Comparison of ENCODE assay signal across 8 cellular contexts in the genomic region with DNA sequence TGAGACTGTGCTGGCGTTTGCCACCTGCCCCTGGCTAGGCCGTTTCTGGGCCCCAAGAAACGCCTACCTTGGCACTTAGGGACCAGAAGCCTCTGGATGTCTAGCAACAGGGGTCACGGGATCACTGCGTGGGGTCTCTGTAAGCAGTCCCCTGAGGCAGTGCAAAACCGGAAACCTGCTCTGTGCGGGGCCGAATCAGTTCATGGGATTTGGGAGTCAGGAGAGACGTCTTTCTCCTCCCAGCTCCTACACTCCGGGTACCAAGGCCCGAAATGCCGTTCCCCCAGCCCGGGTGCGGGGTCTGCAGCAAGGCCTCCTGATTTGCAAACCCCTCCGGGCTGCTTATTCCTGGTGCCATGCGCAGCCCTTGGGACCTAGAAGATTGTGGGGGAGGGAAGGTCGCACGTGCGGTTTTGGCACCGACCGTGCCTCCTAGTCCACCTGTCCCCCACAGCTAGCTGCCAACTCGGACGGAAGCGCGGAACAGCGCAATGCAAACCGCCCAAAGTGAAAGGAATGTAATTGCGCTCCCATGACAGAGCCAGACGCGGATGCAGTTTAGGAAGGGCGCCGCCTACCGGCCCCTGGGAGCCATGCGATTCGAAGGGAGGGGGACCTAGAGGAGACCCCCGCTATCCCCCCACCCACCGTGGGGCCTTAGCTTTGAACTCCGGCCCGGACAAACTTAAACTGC. TPM values are rescaled to one million over a fixed set of nuclear protein-coding genes. Genes with fewer than 3 reads are reported as not detected.
DNase-seq lines count a peak whose midpoint lies in the region; ATAC-seq, FAIRE-seq and TF ChIP-seq lines count a peak whose summit lies in the region.

No MANE protein-coding gene starts in this region.

- H3K9ac ChIP-seq in GM12878 (ENCODE audit: control insufficient read depth, insufficient read depth, low read length) (no peak overlapping the region), kidney (ENCODE audit: low read length in 2 of 2) (no peak overlapping the region)

- H3K36me3 ChIP-seq in GM12878 (ENCODE audit: control insufficient read depth in 2 of 2, insufficient read depth in 2 of 2, low read length in 1 of 2), result no peaks in the 10 kb centered on the region
- no peaks in the 10 kb centered on the region for H3K36me3 ChIP-seq in kidney (ENCODE audit: control insufficient read depth in 1 of 2, insufficient read depth in 2 of 2, low read length in 2 of 2)
- H3K36me3 ChIP-seq in thymus (ENCODE audit: control insufficient read depth, insufficient read depth), result no peaks in the 10 kb centered on the region

- peak in 2 of 3 experiments; percentile 8 to 22; a peak in 1 of 6 replicates for TF ChIP-seq CTCF in GM12878 (IDR thresholded peaks at IDR 0.05 in 2 of 3, conservative IDR thresholded peaks at IDR 0.05 in 1 of 3; ENCODE audit: control insufficient read depth in 2 of 3, extremely low read depth in 1 of 3, insufficient read depth in 1 of 3, low read depth in 3 of 3, low read length in 3 of 3)
- peak; percentile 6 for TF ChIP-seq CTCF in kidney (IDR thresholded peaks at IDR 0.05; ENCODE audit: borderline replicate concordance, extremely low read depth, insufficient read depth)

- peaks cover 9 to 35% of the 10 kb centered on the region in 2 experiments for H3K27me3 ChIP-seq in GM12878 (replicated peaks in 1 of 2; ENCODE audit: control insufficient read depth in 2 of 2, insufficient read depth in 2 of 2, low read length in 1 of 2)
- H3K27me3 ChIP-seq in thymus (ENCODE audit: control insufficient read depth, insufficient read depth), result peaks cover 89% of the 10 kb centered on the region

- no peak for TF ChIP-seq POLR2A in GM12878 (IDR thresholded peaks at IDR 0.05; ENCODE audit: low read depth, low read length)

- intact Hi-C loops in GM12878 (cut with micrococcal nuclease; ENCODE audit: unreplicated experiment), result no loop called here
- intact Hi-C loops in kidney (cut with DNase I), result no loop called here

- no peak for TF ChIP-seq EP300 in GM12878 (IDR thresholded peaks at IDR 0.05; ENCODE audit: borderline replicate concordance in 1 of 2, control insufficient read depth in 1 of 2, low read depth in 2 of 2, low read length in 2 of 2)

- H3K4me1 ChIP-seq in GM12878 (ENCODE audit: control insufficient read depth, insufficient read depth, low read length), result no peaks in the 10 kb centered on the region
- peaks cover 0 to 3% of the 10 kb centered on the region in 2 donors for H3K4me1 ChIP-seq in kidney (ENCODE audit: control insufficient read depth in 1 of 2, insufficient read depth in 1 of 2, low read depth in 1 of 2, low read length in 2 of 2)
- peaks cover 20% of the 10 kb centered on the region for H3K4me1 ChIP-seq in thymus (ENCODE audit: control insufficient read depth, insufficient read depth, low read length)

- TF ChIP-seq RAD21 in GM12878 (IDR thresholded peaks at IDR 0.05; ENCODE audit: insufficient read depth, low read depth, low read length), result no peak

- CTCF ChIA-PET in GM12878 (lab: Yijun Ruan, JAX), result no interaction called here

- no peak for FAIRE-seq in GM12878 (lab: Jason Lieb, UNC)
- FAIRE-seq in kidney (lab: Jason Lieb, UNC), result no peak

- SMC1A ChIA-PET in GM12878 (lab: Charles Lee; ENCODE audit: uncharacterized antibody, unreplicated experiment), result no interaction called here

- BruUV-seq in GM12878 (replicated peaks; lab: Mats Ljungman, UMichigan), result no TSS peak

- ATAC-seq in GM12878, result no peak

- H3K9me3 ChIP-seq in GM12878 (replicated peaks; ENCODE audit: control insufficient read depth, insufficient read depth, low read length) (peaks cover 3% of the 10 kb centered on the region; the same call in 2 of the 3 replicates), kidney (ENCODE audit: control insufficient read depth in 1 of 2, low read length in 2 of 2) (no peaks in the 10 kb centered on the region), thymus (ENCODE audit: control insufficient read depth) (no peaks in the 10 kb centered on the region)

- POLR2A ChIA-PET in GM12878 (lab: Charles Lee), result no interaction called here

- WGBS in GM12878 (ENCODE audit: insufficient coverage, insufficient replicate concordance, low lambda C conversion rate, missing lambda C conversion rate), result 17% methylated on average over 38 of the region's 39 CpGs
- 1% methylated on average over 39 of the region's 39 CpGs for WGBS in thymus

- DNase-seq in activated effector memory CD4-positive, alpha-beta T cell treated with anti-CD3 and anti-CD28 coated beads, Interleukin-2, amount 50 U/mL, for 16 hours, result peak; percentile 62
- no peak for DNase-seq in activated effector memory CD4-positive, alpha-beta T cell treated with Interleukin-2 at 50 U/mL for 16 hours
- DNase-seq in GM12878 (ENCODE audit: low read depth, low spot score), result no peak
- DNase-seq in kidney, result peak; percentile 85
- DNase-seq in NCI-H146 treated with DMSO at 0.1 percent for 48 hours (lab: John Stamatoyannopoulos, UW; ENCODE audit: unreplicated experiment), result no peak
- DNase-seq in kidney glomerular epithelial cell (lab: John Stamatoyannopoulos, UW), result no peak
- DNase-seq in NCI-H510A (lab: John Stamatoyannopoulos, UW), result no peak

- H3K79me2 ChIP-seq in GM12878 (ENCODE audit: control insufficient read depth, insufficient read depth, low read length), result no peaks in the 10 kb centered on the region

- H3K4me3 ChIP-seq in GM12878 (no peak overlapping the region), kidney (ENCODE audit: low read length in 2 of 2) (peak overlapping the region in 1 of 2 donors; percentile 25), thymus (ENCODE audit: low read length) (peak overlapping the region; percentile 34)

- RAD21 ChIA-PET in GM12878 (lab: Charles Lee; ENCODE audit: unreplicated experiment), result no interaction called here

- no peak overlapping the region for H2AFZ ChIP-seq in GM12878 (ENCODE audit: control insufficient read depth, low read depth, low read length)

- H3K27ac ChIP-seq in GM12878 (ENCODE audit: control insufficient read depth, insufficient read depth), result no peak overlapping the region
- no peak overlapping the region for H3K27ac ChIP-seq in kidney (ENCODE audit: low read depth in 2 of 2, low read length in 2 of 2)
- H3K27ac ChIP-seq in thymus (ENCODE audit: low read depth), result no peak overlapping the region

- in situ Hi-C loops in GM12878 (cut with MboI), result no loop called here

- H4K20me1 ChIP-seq in GM12878 (ENCODE audit: control insufficient read depth, insufficient read depth), result no peaks in the 10 kb centered on the region

- H3K4me2 ChIP-seq in GM12878 (ENCODE audit: control insufficient read depth, insufficient read depth), result peak overlapping the region; percentile 17; the same call in 1 of the 2 replicates

TF ChIP-seq in GM12878, 131 proteins besides CTCF, POLR2A, EP300 and RAD21 (continues in another document):
- TF ChIP-seq ZNF217 (IDR thresholded peaks at IDR 0.05) (no peak), MYB (IDR thresholded peaks at IDR 0.05; ENCODE audit: borderline replicate concordance, low read depth, low read length) (no peak), PAX8 (IDR thresholded peaks at IDR 0.05) (no peak), NR2C2 (IDR thresholded peaks at IDR 0.05; ENCODE audit: borderline replicate concordance, control insufficient read depth, insufficient read length, low read depth) (no peak)

RNA-seq across cellular contexts. Expression of a gene that starts 6.5 kb away (rescaled TPM):
- total RNA-seq in GM12878 (2013; cell fraction: nucleolus; rRNA removed), result not detected in 2 replicates
- total RNA-seq in GM12878 (2014; rRNA removed) (not detected in 2 replicates), GM12878 (2014; rRNA removed; fragmentation: Illumina TruSeq; extraction: Trizol) (not detected in 2 replicates), GM12878 (2021) (not detected in 2 replicates), kidney (22.3 TPM)
- not detected for polyA plus RNA-seq in GM12878 (2011; ENCODE audit: low read depth)
- polyA plus RNA-seq in GM12878 (2011; rRNA removed) (0.08 TPM in 1 of 2 replicates, not detected in the other), GM12878 (2014; fragmentation: Illumina TruSeq; extraction: Trizol) (not detected in 2 replicates), GM12878 (2014; fragmentation: Nextera tagmentation; extraction: Ambion mirVana) (not detected), GM12878 (2014; rRNA removed) (not detected in 2 replicates), GM12878 (2016; fragmentation: Nextera tagmentation; extraction: Ambion mirVana) (not detected), kidney (ENCODE audit: insufficient read depth, low read depth, low replicate concordance) (3.7 TPM), thymus (0.87 TPM)
- polyA plus RNA-seq in GM12878 (2011; cell fraction: cytosol; rRNA removed), result 0.10 TPM in 1 of 2 replicates, not detected in the other
- polyA plus RNA-seq in GM12878 (2011; cell fraction: nucleus; rRNA removed), result 0.28 and 0.47 TPM in 2 replicates
- polyA plus RNA-seq in GM12878 (2012), result not detected in 2 replicates
- polyA minus RNA-seq in GM12878 (2011; rRNA and poly(A)+ RNA removed), result not detected in 2 replicates
- polyA minus RNA-seq in GM12878 (2011; cell fraction: cytosol; rRNA and poly(A)+ RNA removed), result not detected in 2 replicates
- not detected in 2 replicates for polyA minus RNA-seq in GM12878 (2011; cell fraction: nucleus; rRNA and poly(A)+ RNA removed)

Comparison
In these comparisons a context has a peak if more than half of its experiments do, and no peak if none do; other contexts are left out.
1. DNase-seq: peak in activated effector memory CD4-positive, alpha-beta T cell treated with anti-CD3 and anti-CD28 coated beads, Interleukin-2, amount 50 U/mL, for 16 hours (single experiment) and kidney (single experiment); none in activated effector memory CD4-positive, alpha-beta T cell treated with Interleukin-2 at 50 U/mL for 16 hours (single experiment), GM12878 (single experiment), NCI-H146 treated with DMSO at 0.1 percent for 48 hours (single experiment), kidney glomerular epithelial cell (single experiment) and NCI-H510A (single experiment).